23 cellular contexts compared by ENCODE assay signal in the genomic region with DNA sequence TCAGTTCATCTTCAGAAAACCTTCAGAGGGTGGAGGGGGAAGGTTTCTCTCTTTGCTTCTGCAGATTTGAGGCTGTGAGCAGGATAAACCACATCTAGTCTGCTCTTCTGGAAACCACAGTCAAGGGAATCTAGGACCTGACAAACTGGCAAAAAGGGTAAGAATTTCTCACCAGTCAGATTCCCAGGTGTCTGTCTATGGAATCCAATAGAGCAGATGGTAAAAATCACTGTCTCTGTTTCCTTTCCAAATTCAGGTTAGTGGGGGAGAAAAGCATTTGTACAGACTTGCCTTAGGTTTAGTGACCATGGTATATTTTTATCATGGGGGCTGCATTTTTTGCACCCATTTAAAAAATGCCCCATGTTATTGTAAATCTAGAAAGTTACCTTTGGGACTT.
DNase-seq lines count a peak whose midpoint lies in the region; ATAC-seq, FAIRE-seq and TF ChIP-seq lines count a peak whose summit lies in the region.
"Had no signal": no experiment of that assay in that cellular context is flagged by ENCODE, and none has a peak within 500 bp of the region (broad histone marks: within the 10 kb centered on the region; RNA-seq: fewer than 3 reads in every experiment).

No MANE protein-coding gene starts in this region.

- TF ChIP-seq POLR2A in HepG2 (IDR thresholded peaks at IDR 0.05; ENCODE audit: insufficient read depth in 1 of 2, low read depth in 2 of 2, low read length in 2 of 2) (no peak), right lobe of liver (IDR thresholded peaks at IDR 0.05) (no peak)

- no peak overlapping the region for H3K9ac ChIP-seq in HepG2 (ENCODE audit: insufficient read depth, low read depth, low read length)
- H3K9ac ChIP-seq: BLaER1 treated with 17β-estradiol and CSF1 and Interleukin-3, amounts not matched to agents 10 nM and 100 nM had no signal

- POLR2A ChIA-PET in HepG2 (lab: Yijun Ruan, JAX): no interaction called here

- no peaks in the 10 kb centered on the region for H3K4me1 ChIP-seq in HepG2 (ENCODE audit: insufficient read depth, low read length)
- H3K4me1 ChIP-seq in right lobe of liver: no peaks in the 10 kb centered on the region
- H3K4me1 ChIP-seq: BE2C had no signal

- H3K9me3 Mint-ChIP-seq in nephron progenitor cell: peaks cover 9% of the 10 kb centered on the region
- no peaks in the 10 kb centered on the region for H3K9me3 Mint-ChIP-seq in activated naive CD4-positive, alpha-beta T cell treated with anti-CD3 and anti-CD28 coated beads, Interleukin-2, amount 50 U/mL, for 72 hours

- ATAC-seq in HepG2 (no peak), right lobe of liver (no peak), GM18907 (IDR thresholded peaks at IDR 0.05; ENCODE audit: unreplicated experiment) (no peak), GM18502 (IDR thresholded peaks at IDR 0.05; ENCODE audit: poor library complexity, unreplicated experiment) (no peak)
- no peak for ATAC-seq in activated naive CD4-positive, alpha-beta T cell treated with anti-CD3 and anti-CD28 coated beads, Interleukin-2, amount 50 U/mL, for 72 hours

- no peak overlapping the region for H3K4me3 ChIP-seq in HepG2 (replicated peaks in 1 of 3; ENCODE audit: insufficient read depth in 1 of 3, low read depth in 2 of 3, low read length in 3 of 3)
- H3K4me3 ChIP-seq in right lobe of liver: no peak overlapping the region
- H3K4me3 ChIP-seq: BLaER1 treated with 17β-estradiol and CSF1 and Interleukin-3, amounts not matched to agents 10 nM and 100 nM; HAP-1 had no signal

- no peak overlapping the region for H2AFZ ChIP-seq in HepG2 (ENCODE audit: low read length)

- no TSS peak for BruUV-seq in HepG2 (replicated peaks; lab: Mats Ljungman, UMichigan)

- H3K4me2 ChIP-seq in HepG2 (ENCODE audit: low read depth, low read length): no peak overlapping the region
- H3K4me2 ChIP-seq: BLaER1 treated with 17β-estradiol and CSF1 and Interleukin-3, amounts not matched to agents 10 nM and 100 nM had no signal

- H3K27me3 ChIP-seq in HepG2 (ENCODE audit: control insufficient read depth in 1 of 2, insufficient read depth in 2 of 2, low read length in 2 of 2) (no peaks in the 10 kb centered on the region), right lobe of liver (no peaks in the 10 kb centered on the region)
- H3K27me3 ChIP-seq: BE2C; BLaER1 treated with 17β-estradiol and CSF1 and Interleukin-3, amounts not matched to agents 10 nM and 100 nM had no signal

- H3K27ac Mint-ChIP-seq in nephron progenitor cell: peak overlapping the region; percentile 13
- H3K27ac Mint-ChIP-seq in activated naive CD4-positive, alpha-beta T cell treated with anti-CD3 and anti-CD28 coated beads, Interleukin-2, amount 50 U/mL, for 72 hours: no peak overlapping the region
- H3K27ac Mint-ChIP-seq: CD4-positive, alpha-beta T cell; CD8-positive, alpha-beta memory T cell had no signal

- H3K4me3 Mint-ChIP-seq in nephron progenitor cell: no peak overlapping the region
- H3K4me3 Mint-ChIP-seq: CD14-positive monocyte; CD4-positive, alpha-beta T cell; CD8-positive, alpha-beta memory T cell had no signal

- H3K27ac ChIP-seq in HepG2 (ENCODE audit: extremely low read length, insufficient read depth, low read length): no peak overlapping the region
- H3K27ac ChIP-seq in right lobe of liver: no peak overlapping the region
- H3K27ac ChIP-seq: 22Rv1; BLaER1 treated with 17β-estradiol and CSF1 and Interleukin-3, amounts not matched to agents 10 nM and 100 nM had no signal

- no peak for TF ChIP-seq EP300 in HepG2 (IDR thresholded peaks at IDR 0.05; ENCODE audit: low read depth in 2 of 2, low read length in 2 of 2)
- no peak for TF ChIP-seq EP300 in HepG2 (CRISPR knock-in tag; IDR thresholded peaks at IDR 0.05; ENCODE audit: borderline replicate concordance)

- TF ChIP-seq CTCF in HepG2 (CRISPR knock-in tag; IDR thresholded peaks at IDR 0.05) (no peak), right lobe of liver (IDR thresholded peaks at IDR 0.05) (no peak), nephron progenitor cell (IDR thresholded peaks at IDR 0.05) (no peak)

- H4K20me1 ChIP-seq in HepG2 (ENCODE audit: insufficient read depth, low read length): no peaks in the 10 kb centered on the region
- H4K20me1 ChIP-seq: BLaER1 treated with 17β-estradiol and CSF1 and Interleukin-3, amounts not matched to agents 10 nM and 100 nM had no signal

- FAIRE-seq in HepG2 (lab: Jason Lieb, UNC): no peak
- FAIRE-seq: A204.1, D721Med, G401.6, GM12892, H54 had no signal

- H3K9me3 ChIP-seq in HepG2 (ENCODE audit: low read length) (no peaks in the 10 kb centered on the region), right lobe of liver (no peaks in the 10 kb centered on the region)
- H3K9me3 ChIP-seq: BE2C, HAP-1 had no signal

- no peak for TF ChIP-seq RAD21 in HepG2 (CRISPR knock-in tag; IDR thresholded peaks at IDR 0.05)

- CTCF ChIA-PET in HepG2 (lab: Yijun Ruan, JAX; ENCODE audit: low intra/inter-chr PET ratio, low total read pairs): no interaction called here

- in situ Hi-C loops in HepG2 (cut with HindIII; ENCODE audit: extremely low pct_ligation_motif_present, low pct_unique_long_range_greater_than_20kb): no loop called here

- no peaks in the 10 kb centered on the region for H3K27me3 Mint-ChIP-seq in nephron progenitor cell (ENCODE audit: low read depth, poor library complexity)
- H3K27me3 Mint-ChIP-seq: CD4-positive, alpha-beta T cell; CD8-positive, alpha-beta memory T cell had no signal

- H3K79me2 ChIP-seq in HepG2 (ENCODE audit: insufficient read depth, low read length): no peaks in the 10 kb centered on the region

- peaks cover 67% of the 10 kb centered on the region for H3K36me3 Mint-ChIP-seq in nephron progenitor cell (ENCODE audit: low read depth)
- H3K36me3 Mint-ChIP-seq in activated naive CD4-positive, alpha-beta T cell treated with anti-CD3 and anti-CD28 coated beads, Interleukin-2, amount 50 U/mL, for 72 hours: peaks cover 18 to 64% of the 10 kb centered on the region in 2 donors

- DNase-seq in HepG2 (ENCODE audit: low spot score) (no peak), right lobe of liver (no peak), cerebellum (ENCODE audit: low spot score) (peak; percentile 58), nephron progenitor cell (no peak)
- DNase-seq in activated naive CD4-positive, alpha-beta T cell treated with anti-CD3 and anti-CD28 coated beads, Interleukin-2, amount 50 U/mL, for 72 hours (ENCODE audit: low spot score in 2 of 2): no peak
- DNase-seq: AML-193; BE2C; CD4-positive, alpha-beta T cell; CD8-positive, alpha-beta memory T cell; DMS53; DMS79 treated with DMSO at 0.1 percent for 48 hours; GOT3 had no signal

- peaks cover 8 to 16% of the 10 kb centered on the region in 2 experiments; a peak in 3 of 5 replicates for H3K36me3 ChIP-seq in HepG2 (replicated peaks in 1 of 2; ENCODE audit: control insufficient read depth in 1 of 2, insufficient read depth in 2 of 2, low read length in 2 of 2)
- no peaks in the 10 kb centered on the region for H3K36me3 ChIP-seq in right lobe of liver
- H3K36me3 ChIP-seq: BE2C, HAP-1 had no signal

- no peaks in the 10 kb centered on the region for H3K4me1 Mint-ChIP-seq in nephron progenitor cell
- H3K4me1 Mint-ChIP-seq: CD8-positive, alpha-beta memory T cell had no signal

- intact Hi-C loops in HepG2 (cut with micrococcal nuclease; ENCODE audit: unreplicated experiment): no loop called here
- intact Hi-C loops in right lobe of liver (cut with DNase I): no loop called here

TF ChIP-seq in HepG2, 621 proteins besides CTCF, POLR2A, EP300 and RAD21:
- TF ChIP-seq RBM22 (optimal IDR thresholded peaks at IDR 0.05; ENCODE audit: low read length): peak; percentile 80
- no peak for TF ChIP-seq NCOA1 (CRISPR knock-in tag; IDR thresholded peaks at IDR 0.05)
- TF ChIP-seq ZNF770 (CRISPR knock-in tag; IDR thresholded peaks at IDR 0.05): no peak
- 0 out of 2 replicates have a peak, but pooled peaks have one; percentile 20 for TF ChIP-seq NFIC (IDR thresholded peaks at IDR 0.05; ENCODE audit: low read length)
